In genomic region chr22:24603770-24604629, GRCh38 we compare ENCODE assay signal across 8 cellular contexts. TPM values are rescaled to one million over a fixed set of nuclear protein-coding genes. Genes with fewer than 3 reads are reported as not detected.
A peak's percentile ranks its signal among the peaks of the same experiment; 100 is the strongest.
DNase-seq lines count a peak whose midpoint lies in the region; ATAC-seq, FAIRE-seq and TF ChIP-seq lines count a peak whose summit lies in the region.
"Not testable (repeated sequence)": the region's sequence is repeated elsewhere in the genome, so short reads cannot be mapped to it uniquely, and the experiment has no call there.

No MANE protein-coding gene starts in this region.

- not testable (repeated sequence) for TF ChIP-seq RAD21 in K562 (CRISPR knock-in tag; conservative IDR thresholded peaks at IDR 0.05 in 1 of 2, IDR thresholded peaks at IDR 0.05 in 1 of 2)

- intact Hi-C loops in K562 (cut with micrococcal nuclease); left ventricle myocardium superior (cut with micrococcal nuclease); thyroid gland (cut with DNase I): not testable (repeated sequence)

- H3K9me3 ChIP-seq in K562 (replicated peaks; ENCODE audit: control insufficient read depth, insufficient read depth, low read depth, low read length); thyroid gland: not testable (repeated sequence)

- peak overlapping the region; percentile 92 for H2AFZ ChIP-seq in K562 (ENCODE audit: low read depth, low read length)

- peak; percentile 29 for ATAC-seq in HG03108 (IDR thresholded peaks at IDR 0.05; ENCODE audit: unreplicated experiment)
- ATAC-seq in WTC11 = peak; percentile 57
- peak; percentile 76 for ATAC-seq in K562
- peak; percentile 6 for ATAC-seq in left ventricle myocardium superior

- not testable (repeated sequence) for H3K27me3 ChIP-seq in K562 (ENCODE audit: control insufficient read depth in 2 of 2, insufficient read depth in 2 of 2, low read length in 2 of 2); thyroid gland

- not testable (repeated sequence) for H3K27me3 Mint-ChIP-seq in WTC11 (ENCODE audit: low read depth); neural crest cell (ENCODE audit: low read depth)

- H3K4me1 ChIP-seq in K562 (replicated peaks in 1 of 2; ENCODE audit: control insufficient read depth in 2 of 2, insufficient read depth in 2 of 2, low read length in 2 of 2) (peaks cover 2 to 27% of the 10 kb centered on the region in 2 experiments; a peak in 3 of 5 replicates), thyroid gland (peaks cover 35 to 44% of the 10 kb centered on the region in 2 donors)

- WGBS in K562 (ENCODE audit: insufficient coverage, low coverage, missing lambda C conversion rate) = 2% methylated on average over 8 of the region's 18 CpGs
- 11 to 22% methylated on average over 6 to 18 of the region's 18 CpGs for WGBS in thyroid gland, 2 donors

- DNase-seq in DMS 273 (lab: John Stamatoyannopoulos, UW; ENCODE audit: unreplicated experiment) = peak; percentile 48
- peak; percentile 34 for DNase-seq in NOMO-1 treated with dmso at 0.1 percent for 144 hours (lab: John Stamatoyannopoulos, UW; ENCODE audit: unreplicated experiment)
- DNase-seq in WTC11 (ENCODE audit: low spot score) = peak; percentile 49
- DNase-seq in K562 (ENCODE audit: extremely low read depth in 1 of 4, low spot score in 3 of 4) = peak in 1 of 4 experiments; percentile 49
- not testable (repeated sequence) for DNase-seq in left ventricle myocardium superior; neural crest cell (ENCODE audit: low read depth, low spot score); thyroid gland

- H3K9me1 ChIP-seq in K562 (ENCODE audit: control insufficient read depth, insufficient read depth, low read length) = not testable (repeated sequence)

- FAIRE-seq in K562 (lab: Jason Lieb, UNC) = peak; percentile 75

- H3K4me3 Mint-ChIP-seq in WTC11 = peak overlapping the region; percentile 64
- not testable (repeated sequence) for H3K4me3 Mint-ChIP-seq in neural crest cell

- TF ChIP-seq EP300 in K562 (IDR thresholded peaks at IDR 0.05; ENCODE audit: low read length) = not testable (repeated sequence)

- H3K36me3 ChIP-seq in K562 (ENCODE audit: control insufficient read depth, insufficient read depth, low read length); thyroid gland: not testable (repeated sequence)

- H3K36me3 Mint-ChIP-seq in WTC11; neural crest cell (ENCODE audit: low read depth): not testable (repeated sequence)

- H3K9me3 Mint-ChIP-seq in WTC11, neural crest cell: not testable (repeated sequence)

- peak overlapping the region; percentile 62 for H3K4me2 ChIP-seq in K562 (ENCODE audit: insufficient read depth, low read length)

- BruUV-seq in K562 (replicated peaks; lab: Mats Ljungman, UMichigan) = not testable (repeated sequence)

- POLR2A ChIA-PET in WTC11 (lab: Charles Lee) = not testable (repeated sequence)
- POLR2A ChIA-PET in K562 (lab: Yijun Ruan, JAX) = interaction anchor here (1.1 kb wide), 1 partner anchor 11 kb away, joined by 3 read pairs; the partner anchor contains the start of gene LRRC75B

- H3K27ac Mint-ChIP-seq in WTC11 = peak overlapping the region; percentile 98
- H3K27ac Mint-ChIP-seq in neural crest cell (ENCODE audit: unreplicated experiment) = not testable (repeated sequence)

- not testable (repeated sequence) for H3K79me2 ChIP-seq in K562 (ENCODE audit: control insufficient read depth, insufficient read depth, low read length)

- H3K27ac ChIP-seq in K562 (ENCODE audit: extremely low read depth, low read depth, low read length) (peak overlapping the region; percentile 61; the same call in 2 of the 3 replicates), thyroid gland (peak overlapping the region; percentile 76 to 88 (median 82))

- H4K20me1 ChIP-seq in K562 (replicated peaks; ENCODE audit: control insufficient read depth, insufficient read depth, low read length) = not testable (repeated sequence)

- H3K4me1 Mint-ChIP-seq in WTC11 (peaks cover 33% of the 10 kb centered on the region), neural crest cell (peaks cover 13% of the 10 kb centered on the region)

- CTCF ChIA-PET in WTC11 (lab: Charles Lee) = interaction anchor here (0.9 to 2.1 kb wide), 2 partner anchors 49 to 153 kb away, joined by 3 to 7 read pairs; partner anchors contain the start of genes GUCD1 and SNRPD3
- CTCF ChIA-PET in K562 (lab: Yijun Ruan, JAX; ENCODE audit: low intra/inter-chr PET ratio) = not testable (repeated sequence)

- peak overlapping the region; percentile 29; the same call in 1 of the 2 replicates for H3K4me3 ChIP-seq in K562
- H3K4me3 ChIP-seq in thyroid gland (replicated peaks in 1 of 3) = not testable (repeated sequence)

- not testable (repeated sequence) for TF ChIP-seq CTCF in WTC11 (IDR thresholded peaks at IDR 0.05)
- TF ChIP-seq CTCF in K562 (IDR thresholded peaks at IDR 0.05 in 2 of 3, conservative IDR thresholded peaks at IDR 0.05 in 1 of 3; ENCODE audit: insufficient read depth in 2 of 3, low read depth in 1 of 3, low read length in 3 of 3) = peak in 2 of 3 experiments; percentile 2 to 19; a peak in 2 of 6 replicates
- TF ChIP-seq CTCF in neural crest cell (conservative IDR thresholded peaks at IDR 0.05) = peak; percentile 46
- peak in 1 of 6 experiments; percentile 5 for TF ChIP-seq CTCF in thyroid gland (IDR thresholded peaks at IDR 0.05)

- in situ Hi-C loops in K562 (cut with MboI) = loop anchor here (5.0 kb wide), 1 partner anchor 927 kb away; no protein-coding TSS in a partner anchor

- TF ChIP-seq POLR2A in K562 (conservative IDR thresholded peaks at IDR 0.05); thyroid gland (IDR thresholded peaks at IDR 0.05): not testable (repeated sequence)

- H3K9ac ChIP-seq in K562 (ENCODE audit: insufficient read depth in 1 of 2, low read depth in 2 of 2, low read length in 2 of 2) = peak overlapping the region in 1 of 2 experiments; percentile 58; a peak in 1 of 4 replicates

RNA-seq across cellular contexts. Expression of gene GGT1, which starts 1.0 kb away (rescaled TPM):
- total RNA-seq in WTC11 (2021) (33.7 to 41.3 TPM (median 38.8 TPM) in 3 replicates), K562 (2014; rRNA removed) (10.7 and 12.0 TPM in 2 replicates), K562 (2014; rRNA removed; fragmentation: Illumina TruSeq; extraction: Trizol) (2.5 and 2.9 TPM in 2 replicates), K562 (2015; rRNA removed; fragmentation: Illumina TruSeq; extraction: Trizol) (6.9 and 7.1 TPM in 2 replicates), K562 (2021) (11.1 and 12.5 TPM in 2 replicates), left ventricle myocardium superior (1.2 TPM), neural crest cell (1.4 and 3.3 TPM in 2 replicates), thyroid gland (10 to 100 TPM; 15.5 to 20.7 (median 18.2) TPM)
- total RNA-seq in K562 (2011; cell fraction: chromatin; rRNA removed; ENCODE audit: low replicate concordance) = 9.0 and 28.5 TPM in 2 replicates
- 30.5 and 31.9 TPM in 2 replicates for total RNA-seq in K562 (2011; cell fraction: nucleolus; rRNA removed)
- total RNA-seq in K562 (2011; cell fraction: nucleoplasm; rRNA removed) = 15.0 and 17.6 TPM in 2 replicates
- polyA plus RNA-seq in K562 (2011; rRNA removed) (6.6 and 8.0 TPM in 2 replicates), K562 (2014; fragmentation: Illumina TruSeq; extraction: Trizol) (7.1 and 10.4 TPM in 2 replicates), K562 (2014; fragmentation: Nextera tagmentation; extraction: Ambion mirVana) (under 1 TPM; 0.46 to 0.81 TPM), K562 (2014; rRNA removed) (9.6 and 11.8 TPM in 2 replicates)
- polyA plus RNA-seq in K562 (2011; cell fraction: cytosol; rRNA removed) = 9.0 and 21.5 TPM in 2 replicates
- 24.8 and 45.2 TPM in 2 replicates for polyA plus RNA-seq in K562 (2011; cell fraction: nucleus; rRNA removed)
- 11.5 and 24.6 TPM in 2 replicates for polyA plus RNA-seq in K562 (2012)
- 2.7 and 4.9 TPM in 2 replicates for polyA minus RNA-seq in K562 (2011; rRNA and poly(A)+ RNA removed)
- polyA minus RNA-seq in K562 (2011; cell fraction: cytosol; rRNA and poly(A)+ RNA removed) = 7.2 and 8.3 TPM in 2 replicates
- 6.9 and 8.3 TPM in 2 replicates for polyA minus RNA-seq in K562 (2011; cell fraction: nucleus; rRNA and poly(A)+ RNA removed)

RNA-seq across cellular contexts. Expression of gene LRRC75B, which starts 11.1 kb away (rescaled TPM):
- total RNA-seq in WTC11 (2021) (17.3 to 19.2 TPM (median 17.6 TPM) in 3 replicates), K562 (2014; rRNA removed) (1.8 and 1.9 TPM in 2 replicates), K562 (2014; rRNA removed; fragmentation: Illumina TruSeq; extraction: Trizol) (0.29 and 0.44 TPM in 2 replicates), K562 (2015; rRNA removed; fragmentation: Illumina TruSeq; extraction: Trizol) (0.45 and 0.51 TPM in 2 replicates), K562 (2021) (1.1 and 1.4 TPM in 2 replicates), left ventricle myocardium superior (6.9 TPM), neural crest cell (15.4 and 16.7 TPM in 2 replicates), thyroid gland (10 to 100 TPM; 18.6 to 51.2 (median 39.6) TPM)
- 1.9 and 6.9 TPM in 2 replicates for total RNA-seq in K562 (2011; cell fraction: chromatin; rRNA removed; ENCODE audit: low replicate concordance)
- 5.9 and 6.5 TPM in 2 replicates for total RNA-seq in K562 (2011; cell fraction: nucleolus; rRNA removed)
- total RNA-seq in K562 (2011; cell fraction: nucleoplasm; rRNA removed) = 3.1 and 5.1 TPM in 2 replicates
- polyA plus RNA-seq in K562 (2011; rRNA removed) (2.2 and 2.8 TPM in 2 replicates), K562 (2014; fragmentation: Illumina TruSeq; extraction: Trizol) (0.62 and 0.84 TPM in 2 replicates), K562 (2014; fragmentation: Nextera tagmentation; extraction: Ambion mirVana) (under 1 TPM in 1 of 2 experiments, not detected in 1; 0.10 TPM), K562 (2014; rRNA removed) (1.7 and 2.8 TPM in 2 replicates)
- polyA plus RNA-seq in K562 (2011; cell fraction: cytosol; rRNA removed) = 3.5 and 4.5 TPM in 2 replicates
- polyA plus RNA-seq in K562 (2011; cell fraction: nucleus; rRNA removed) = 16.6 and 22.0 TPM in 2 replicates
- polyA plus RNA-seq in K562 (2012) = 0.92 and 3.8 TPM in 2 replicates
- 0.35 and 0.42 TPM in 2 replicates for polyA minus RNA-seq in K562 (2011; rRNA and poly(A)+ RNA removed)
- 0.48 and 0.73 TPM in 2 replicates for polyA minus RNA-seq in K562 (2011; cell fraction: cytosol; rRNA and poly(A)+ RNA removed)
- polyA minus RNA-seq in K562 (2011; cell fraction: nucleus; rRNA and poly(A)+ RNA removed) = 1.3 TPM in 2 replicates

RNA-seq across cellular contexts. Expression of gene SNRPD3, which starts 48.2 kb away (rescaled TPM):
- 186 to 198 TPM (median 194 TPM) in 3 replicates for total RNA-seq in WTC11 (2021)
- 75.3 and 99.4 TPM in 2 replicates for total RNA-seq in K562 (2011; cell fraction: chromatin; rRNA removed; ENCODE audit: low replicate concordance)
- 77.6 and 88.4 TPM in 2 replicates for total RNA-seq in K562 (2011; cell fraction: nucleolus; rRNA removed)
- 86.2 and 92.8 TPM in 2 replicates for total RNA-seq in K562 (2011; cell fraction: nucleoplasm; rRNA removed)
- total RNA-seq in K562 (2014; rRNA removed) = 234 and 278 TPM in 2 replicates
- 274 and 289 TPM in 2 replicates for total RNA-seq in K562 (2014; rRNA removed; fragmentation: Illumina TruSeq; extraction: Trizol)
- total RNA-seq in K562 (2015; rRNA removed; fragmentation: Illumina TruSeq; extraction: Trizol) = 266 and 281 TPM in 2 replicates
- 131 and 132 TPM in 2 replicates for total RNA-seq in K562 (2021)
- 120 and 151 TPM in 2 replicates for polyA plus RNA-seq in K562 (2011; rRNA removed)
- 249 and 264 TPM in 2 replicates for polyA plus RNA-seq in K562 (2011; cell fraction: cytosol; rRNA removed)
- polyA plus RNA-seq in K562 (2011; cell fraction: nucleus; rRNA removed) = 86.3 and 104 TPM in 2 replicates
- 144 and 316 TPM in 2 replicates for polyA plus RNA-seq in K562 (2012)
- 271 and 366 TPM in 2 replicates for polyA plus RNA-seq in K562 (2014; fragmentation: Illumina TruSeq; extraction: Trizol)
- 100 to 1,000 TPM; 274 to 281 TPM for polyA plus RNA-seq in K562 (2014; fragmentation: Nextera tagmentation; extraction: Ambion mirVana)
- polyA plus RNA-seq in K562 (2014; rRNA removed) = 236 and 249 TPM in 2 replicates
- 231 and 354 TPM in 2 replicates for polyA minus RNA-seq in K562 (2011; rRNA and poly(A)+ RNA removed)
- polyA minus RNA-seq in K562 (2011; cell fraction: cytosol; rRNA and poly(A)+ RNA removed) = 87.0 and 105 TPM in 2 replicates
- 38.2 and 60.6 TPM in 2 replicates for polyA minus RNA-seq in K562 (2011; cell fraction: nucleus; rRNA and poly(A)+ RNA removed)
- total RNA-seq in left ventricle myocardium superior = 73.7 TPM
- 151 and 159 TPM in 2 replicates for total RNA-seq in neural crest cell
- 100 to 1,000 TPM in 3 of 4 donors, 10 to 100 TPM in 1; 96.9 to 216 (median 145) TPM for total RNA-seq in thyroid gland

RNA-seq across cellular contexts. Expression of gene GUCD1, which starts 49.1 kb away (rescaled TPM):
- total RNA-seq in WTC11 (2021) (77.0 to 105 TPM (median 86.2 TPM) in 3 replicates), K562 (2014; rRNA removed) (51.8 and 85.3 TPM in 2 replicates), K562 (2014; rRNA removed; fragmentation: Illumina TruSeq; extraction: Trizol) (45.4 and 47.2 TPM in 2 replicates), K562 (2015; rRNA removed; fragmentation: Illumina TruSeq; extraction: Trizol) (51.0 and 52.7 TPM in 2 replicates), K562 (2021) (67.8 and 69.2 TPM in 2 replicates), left ventricle myocardium superior (275 TPM), neural crest cell (94.9 and 103 TPM in 2 replicates), thyroid gland (10 to 100 TPM; 51.6 to 89.7 (median 74.2) TPM)
- total RNA-seq in K562 (2011; cell fraction: chromatin; rRNA removed; ENCODE audit: low replicate concordance) = 19.1 and 56.0 TPM in 2 replicates
- 46.4 and 51.1 TPM in 2 replicates for total RNA-seq in K562 (2011; cell fraction: nucleolus; rRNA removed)
- 29.2 and 47.6 TPM in 2 replicates for total RNA-seq in K562 (2011; cell fraction: nucleoplasm; rRNA removed)
- polyA plus RNA-seq in K562 (2011; rRNA removed) (60.4 and 68.9 TPM in 2 replicates), K562 (2014; fragmentation: Illumina TruSeq; extraction: Trizol) (50.3 and 58.1 TPM in 2 replicates), K562 (2014; fragmentation: Nextera tagmentation; extraction: Ambion mirVana) (10 to 100 TPM; 31.5 to 48.8 TPM), K562 (2014; rRNA removed) (45.3 and 48.9 TPM in 2 replicates)
- 79.6 and 131 TPM in 2 replicates for polyA plus RNA-seq in K562 (2011; cell fraction: cytosol; rRNA removed)
- polyA plus RNA-seq in K562 (2011; cell fraction: nucleus; rRNA removed) = 40.8 and 61.4 TPM in 2 replicates
- 44.7 and 52.7 TPM in 2 replicates for polyA plus RNA-seq in K562 (2012)
- 51.0 and 71.0 TPM in 2 replicates for polyA minus RNA-seq in K562 (2011; rRNA and poly(A)+ RNA removed)
- 68.5 and 68.7 TPM in 2 replicates for polyA minus RNA-seq in K562 (2011; cell fraction: cytosol; rRNA and poly(A)+ RNA removed)
- 17.6 and 24.5 TPM in 2 replicates for polyA minus RNA-seq in K562 (2011; cell fraction: nucleus; rRNA and poly(A)+ RNA removed)

Comparison
In these comparisons a context has a peak if more than half of its experiments do, and no peak if none do; other contexts are left out.
1. ATAC-seq: peak in every context shown above with its lines; median percentile 76 in K562; 57 in WTC11; 29 in HG03108; 6 in left ventricle myocardium superior.